19 cellular contexts compared by ENCODE assay signal in genomic region chr6:35808688-35809087, GRCh38. TPM values are rescaled to one million over a fixed set of nuclear protein-coding genes. Genes with fewer than 3 reads are reported as not detected.
A peak's percentile ranks its signal among the peaks of the same experiment; 100 is the strongest.
DNase-seq lines count a peak whose midpoint lies in the region; ATAC-seq and TF ChIP-seq lines count a peak whose summit lies in the region.
"Had no signal": no experiment of that assay in that cellular context is flagged by ENCODE, and none has a peak within 500 bp of the region (broad histone marks: within the 10 kb centered on the region; RNA-seq: fewer than 3 reads in every experiment).

No MANE protein-coding gene starts in this region.

- no peak overlapping the region for H3K27ac Mint-ChIP-seq in activated naive CD4-positive, alpha-beta T cell treated with anti-CD3 and anti-CD28 coated beads for 36 hours
- H3K27ac Mint-ChIP-seq: activated CD4-positive, alpha-beta memory T cell treated with anti-CD3 and anti-CD28 coated beads, Interleukin-2, amount 10 ng/mL, durations not matched to agents 7 days and 5 days; naive thymus-derived CD4-positive, alpha-beta T cell had no signal

- H3K27ac ChIP-seq in body of pancreas = no peak overlapping the region
- H3K27ac ChIP-seq: suprapubic skin had no signal

- no peak overlapping the region for H3K4me3 Mint-ChIP-seq in activated naive CD4-positive, alpha-beta T cell treated with anti-CD3 and anti-CD28 coated beads for 36 hours
- H3K4me3 Mint-ChIP-seq: activated CD4-positive, alpha-beta memory T cell treated with anti-CD3 and anti-CD28 coated beads, Interleukin-2, amount 10 ng/mL, durations not matched to agents 7 days and 5 days; naive thymus-derived CD4-positive, alpha-beta T cell had no signal

- no peaks in the 10 kb centered on the region for H3K9me3 Mint-ChIP-seq in activated naive CD4-positive, alpha-beta T cell treated with anti-CD3 and anti-CD28 coated beads for 36 hours
- H3K9me3 Mint-ChIP-seq: activated CD4-positive, alpha-beta memory T cell treated with anti-CD3 and anti-CD28 coated beads, Interleukin-2, amount 10 ng/mL, durations not matched to agents 7 days and 5 days had no signal

- TF ChIP-seq POLR2A in body of pancreas (IDR thresholded peaks at IDR 0.05) = no peak

- peaks cover 12% of the 10 kb centered on the region for H3K27me3 Mint-ChIP-seq in activated naive CD4-positive, alpha-beta T cell treated with anti-CD3 and anti-CD28 coated beads for 36 hours (ENCODE audit: low read depth)

- H3K36me3 ChIP-seq in body of pancreas (replicated peaks in 1 of 2; ENCODE audit: insufficient read depth in 1 of 2, low read depth in 2 of 2) = no peaks in the 10 kb centered on the region
- H3K36me3 ChIP-seq: suprapubic skin had no signal

- H3K4me3 ChIP-seq in fibroblast of pulmonary artery (replicated peaks; ENCODE audit: low read depth, low read length) (no peak overlapping the region), body of pancreas (no peak overlapping the region)
- H3K4me3 ChIP-seq: suprapubic skin had no signal

- H3K4me1 Mint-ChIP-seq in activated naive CD4-positive, alpha-beta T cell treated with anti-CD3 and anti-CD28 coated beads for 36 hours (ENCODE audit: low read depth) = peaks cover 5% of the 10 kb centered on the region

- no peaks in the 10 kb centered on the region for H3K27me3 ChIP-seq in body of pancreas

- intact Hi-C loops in activated naive CD4-positive, alpha-beta T cell treated with anti-CD3 and anti-CD28 coated beads for 36 hours (cut with micrococcal nuclease) = no loop called here
- intact Hi-C loops in body of pancreas (cut with DNase I) = no loop called here

- H3K4me1 ChIP-seq in body of pancreas = peaks cover 15% of the 10 kb centered on the region

- DNase-seq in DMS53 treated with DMSO at 0.1 percent for 48 hours (lab: John Stamatoyannopoulos, UW; ENCODE audit: unreplicated experiment) (peak; percentile 11), NCI-H187 (lab: John Stamatoyannopoulos, UW) (peak; percentile 67 to 89), NCI-H526 (lab: John Stamatoyannopoulos, UW) (peak; percentile 91 to 92), fibroblast of pulmonary artery (ENCODE audit: low read depth) (peak; percentile 32), body of pancreas (no peak), T1000 (lab: John Stamatoyannopoulos, UW) (no peak)
- DNase-seq in activated naive CD4-positive, alpha-beta T cell treated with anti-CD3 and anti-CD28 coated beads for 36 hours = no peak
- DNase-seq: activated CD4-positive, alpha-beta memory T cell treated with anti-CD3 and anti-CD28 coated beads, Interleukin-2, amount 10 ng/mL, durations not matched to agents 7 days and 5 days; cortex of kidney; DND-41; hippocampal formation; naive thymus-derived CD4-positive, alpha-beta T cell; NK-92 treated with Interleukin-12 subunit alpha and Interleukin-12 subunit beta, amount 100 ng/mL, for 24 hours had no signal

- CTCF ChIA-PET in activated naive CD4-positive, alpha-beta T cell treated with anti-CD3 and anti-CD28 coated beads for 36 hours (lab: Charles Lee) = no interaction called here

- TF ChIP-seq CTCF in fibroblast of pulmonary artery (IDR thresholded peaks at IDR 0.05; ENCODE audit: low read length, missing control alignments) (no peak), body of pancreas (IDR thresholded peaks at IDR 0.05) (no peak)

- ATAC-seq in GM18909 (IDR thresholded peaks at IDR 0.05; ENCODE audit: poor library complexity, unreplicated experiment) (no peak), body of pancreas (no peak)
- ATAC-seq: HCT116; left lobe of liver; naive thymus-derived CD4-positive, alpha-beta T cell had no signal

- WGBS in body of pancreas, 2 donors = 70 to 79% methylated on average over 3 of the region's 3 CpGs

- H3K36me3 Mint-ChIP-seq in activated naive CD4-positive, alpha-beta T cell treated with anti-CD3 and anti-CD28 coated beads for 36 hours (ENCODE audit: low read depth) = no peaks in the 10 kb centered on the region

- no peaks in the 10 kb centered on the region for H3K9me3 ChIP-seq in body of pancreas
- H3K9me3 ChIP-seq: suprapubic skin had no signal

RNA-seq across cellular contexts. Expression of gene LHFPL5, which starts 3.5 kb away (rescaled TPM):
- not detected for total RNA-seq in activated naive CD4-positive, alpha-beta T cell treated with anti-CD3 and anti-CD28 coated beads for 36 hours
- total RNA-seq in body of pancreas = 1 to 10 TPM; 5.6 to 6.2 TPM
- total RNA-seq: activated CD4-positive, alpha-beta memory T cell treated with anti-CD3 and anti-CD28 coated beads, Interleukin-2, amount 10 ng/mL, durations not matched to agents 7 days and 5 days; left lobe of liver; naive thymus-derived CD4-positive, alpha-beta T cell; SK-MEL-5; suprapubic skin had no signal

RNA-seq across cellular contexts. Expression of gene CLPS, which starts 11.6 kb away (rescaled TPM):
- not detected for total RNA-seq in activated naive CD4-positive, alpha-beta T cell treated with anti-CD3 and anti-CD28 coated beads for 36 hours
- total RNA-seq in body of pancreas = over 10,000 TPM; 21,261 to 26,491 TPM
- total RNA-seq: activated CD4-positive, alpha-beta memory T cell treated with anti-CD3 and anti-CD28 coated beads, Interleukin-2, amount 10 ng/mL, durations not matched to agents 7 days and 5 days; naive thymus-derived CD4-positive, alpha-beta T cell; renal cortical epithelial cell; SK-MEL-5; suprapubic skin had no signal

RNA-seq across cellular contexts. Expression of gene CLPSL1, which starts 27.9 kb away (rescaled TPM):
- not detected for total RNA-seq in activated naive CD4-positive, alpha-beta T cell treated with anti-CD3 and anti-CD28 coated beads for 36 hours
- 10 to 100 TPM in 1 of 2 donors, 1 to 10 TPM in 1; 7.8 to 11.9 TPM for total RNA-seq in body of pancreas
- total RNA-seq: activated CD4-positive, alpha-beta memory T cell treated with anti-CD3 and anti-CD28 coated beads, Interleukin-2, amount 10 ng/mL, durations not matched to agents 7 days and 5 days; left lobe of liver; naive thymus-derived CD4-positive, alpha-beta T cell; renal cortical epithelial cell; SK-MEL-5; suprapubic skin had no signal

RNA-seq across cellular contexts. Expression of gene CLPSL2, which starts 32.3 kb away (rescaled TPM):
- total RNA-seq in activated naive CD4-positive, alpha-beta T cell treated with anti-CD3 and anti-CD28 coated beads for 36 hours = not detected
- total RNA-seq in body of pancreas = not detected
- total RNA-seq: activated CD4-positive, alpha-beta memory T cell treated with anti-CD3 and anti-CD28 coated beads, Interleukin-2, amount 10 ng/mL, durations not matched to agents 7 days and 5 days; left lobe of liver; naive thymus-derived CD4-positive, alpha-beta T cell; renal cortical epithelial cell; SK-MEL-5; suprapubic skin had no signal

Comparison
In these comparisons a context has a peak if more than half of its experiments do, and no peak if none do; other contexts are left out.
1. DNase-seq: peak in DMS53 treated with DMSO at 0.1 percent for 48 hours (single experiment), NCI-H187 (2 of 2), NCI-H526 (2 of 2) and fibroblast of pulmonary artery (single experiment); none in activated naive CD4-positive, alpha-beta T cell treated with anti-CD3 and anti-CD28 coated beads for 36 hours (single experiment), body of pancreas (0 of 4) and T1000 (single experiment).
2. RNA of gene LHFPL5, which starts 3.5 kb away (total RNA-seq): 5.6 to 6.2 TPM in body of pancreas; not detected in activated naive CD4-positive, alpha-beta T cell treated with anti-CD3 and anti-CD28 coated beads for 36 hours; every median in the first group is over 4 times any median in the second.
3. RNA of gene CLPS, which starts 11.6 kb away (total RNA-seq): 21,261 to 26,491 TPM in body of pancreas; not detected in activated naive CD4-positive, alpha-beta T cell treated with anti-CD3 and anti-CD28 coated beads for 36 hours; every median in the first group is over 1,000 times any median in the second.
4. RNA of gene CLPSL1, which starts 27.9 kb away (total RNA-seq): 7.8 to 11.9 TPM in body of pancreas; not detected in activated naive CD4-positive, alpha-beta T cell treated with anti-CD3 and anti-CD28 coated beads for 36 hours; every median in the first group is over 4 times any median in the second.